ENCODE assay signal across 2 cellular contexts in the genomic region with DNA sequence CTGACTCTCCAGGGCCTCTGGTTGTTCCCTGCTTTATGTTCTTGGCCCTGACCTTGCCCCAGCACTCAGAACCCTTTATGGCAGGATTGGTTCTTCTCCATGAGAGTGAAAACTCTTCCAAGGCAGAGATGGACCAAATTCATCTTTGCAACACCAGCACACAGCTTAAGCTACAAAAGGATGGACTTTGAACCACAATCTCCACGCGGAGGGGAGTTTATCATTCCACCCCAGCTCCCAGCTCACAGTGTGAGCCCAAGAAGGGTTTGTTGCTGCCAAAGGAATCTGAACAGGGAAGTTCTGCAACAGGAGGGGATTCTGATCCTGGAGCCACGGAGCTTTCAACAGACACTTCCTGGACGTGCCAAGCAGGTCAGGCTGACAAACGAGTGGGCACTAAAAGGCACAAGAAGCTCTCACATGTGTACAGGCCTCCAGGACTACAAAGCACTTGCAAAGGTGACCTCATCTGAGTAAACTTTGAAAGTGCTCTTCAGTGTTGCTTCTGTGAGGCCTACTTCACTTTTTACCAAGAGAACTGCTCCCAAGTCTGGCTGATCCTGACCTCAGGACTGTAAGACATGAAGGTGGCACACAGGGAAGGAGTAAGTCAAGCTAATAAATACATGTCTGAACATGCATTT.
TF ChIP-seq lines count a peak whose summit lies in the region.

No MANE protein-coding gene starts in this region.

TF ChIP-seq in WTC11, 78 proteins besides CTCF, POLR2A, EP300 and RAD21:
- no peak for TF ChIP-seq OVOL2 (CRISPR knock-in tag; IDR thresholded peaks at IDR 0.05; ENCODE audit: borderline replicate concordance)
- no peak for TF ChIP-seq TEAD1 (CRISPR knock-in tag; IDR thresholded peaks at IDR 0.05)
- TF ChIP-seq GABPB1 (CRISPR knock-in tag; IDR thresholded peaks at IDR 0.05), result peak; percentile 44; the same call in 1 of the 2 replicates
- no peak for TF ChIP-seq ZNF138 (CRISPR knock-in tag; conservative IDR thresholded peaks at IDR 0.05)

TF ChIP-seq in HepG2, 621 proteins besides CTCF, POLR2A, EP300 and RAD21 (continues in another document):
- no peak for TF ChIP-seq ATF6 (CRISPR knock-in tag; conservative IDR thresholded peaks at IDR 0.05)
- peak; percentile 94 for TF ChIP-seq TGIF2 (CRISPR knock-in tag; IDR thresholded peaks at IDR 0.05)
- TF ChIP-seq ZFP37 (CRISPR knock-in tag; IDR thresholded peaks at IDR 0.05; ENCODE audit: borderline replicate concordance), result no peak; the same call in 1 of the 2 replicates
- TF ChIP-seq SOX13 (IDR thresholded peaks at IDR 0.05), result 0 out of 2 replicates have a peak, but pooled peaks have one; percentile 18
- peak in 1 of 2 experiments; percentile 83; a peak in 2 of 4 replicates for TF ChIP-seq SOX13 (CRISPR knock-in tag; conservative IDR thresholded peaks at IDR 0.05 in 1 of 2, IDR thresholded peaks at IDR 0.05 in 1 of 2)
- TF ChIP-seq, protein P1, sequence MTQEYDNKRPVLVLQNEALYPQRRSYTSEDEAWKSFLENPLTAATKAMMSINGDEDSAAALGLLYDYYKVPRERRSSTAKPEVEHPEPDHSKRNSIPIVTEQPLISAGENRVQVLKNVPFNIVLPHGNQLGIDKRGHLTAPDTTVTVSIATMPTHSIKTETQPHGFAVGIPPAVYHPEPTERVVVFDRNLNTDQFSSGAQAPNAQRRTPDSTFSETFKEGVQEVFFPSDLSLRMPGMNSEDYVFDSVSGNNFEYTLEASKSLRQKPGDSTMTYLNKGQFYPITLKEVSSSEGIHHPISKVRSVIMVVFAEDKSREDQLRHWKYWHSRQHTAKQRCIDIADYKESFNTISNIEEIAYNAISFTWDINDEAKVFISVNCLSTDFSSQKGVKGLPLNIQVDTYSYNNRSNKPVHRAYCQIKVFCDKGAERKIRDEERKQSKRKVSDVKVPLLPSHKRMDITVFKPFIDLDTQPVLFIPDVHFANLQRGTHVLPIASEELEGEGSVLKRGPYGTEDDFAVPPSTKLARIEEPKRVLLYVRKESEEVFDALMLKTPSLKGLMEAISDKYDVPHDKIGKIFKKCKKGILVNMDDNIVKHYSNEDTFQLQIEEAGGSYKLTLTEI (CRISPR knock-in tag; conservative IDR thresholded peaks at IDR 0.05), result no peak
- 0 out of 2 replicates have a peak, but pooled peaks have one; percentile 57 for TF ChIP-seq FOXK1 (CRISPR knock-in tag; IDR thresholded peaks at IDR 0.05; ENCODE audit: borderline replicate concordance, low read depth)
- TF ChIP-seq AKAP8 (CRISPR knock-in tag; IDR thresholded peaks at IDR 0.05), result no peak
- TF ChIP-seq ZNF619 (CRISPR knock-in tag; IDR thresholded peaks at IDR 0.05), result peak; percentile 96
- no peak for TF ChIP-seq MATR3 (CRISPR knock-in tag; IDR thresholded peaks at IDR 0.05)
- TF ChIP-seq ZNF143 (CRISPR knock-in tag; IDR thresholded peaks at IDR 0.05), result no peak
- TF ChIP-seq, protein P2, sequence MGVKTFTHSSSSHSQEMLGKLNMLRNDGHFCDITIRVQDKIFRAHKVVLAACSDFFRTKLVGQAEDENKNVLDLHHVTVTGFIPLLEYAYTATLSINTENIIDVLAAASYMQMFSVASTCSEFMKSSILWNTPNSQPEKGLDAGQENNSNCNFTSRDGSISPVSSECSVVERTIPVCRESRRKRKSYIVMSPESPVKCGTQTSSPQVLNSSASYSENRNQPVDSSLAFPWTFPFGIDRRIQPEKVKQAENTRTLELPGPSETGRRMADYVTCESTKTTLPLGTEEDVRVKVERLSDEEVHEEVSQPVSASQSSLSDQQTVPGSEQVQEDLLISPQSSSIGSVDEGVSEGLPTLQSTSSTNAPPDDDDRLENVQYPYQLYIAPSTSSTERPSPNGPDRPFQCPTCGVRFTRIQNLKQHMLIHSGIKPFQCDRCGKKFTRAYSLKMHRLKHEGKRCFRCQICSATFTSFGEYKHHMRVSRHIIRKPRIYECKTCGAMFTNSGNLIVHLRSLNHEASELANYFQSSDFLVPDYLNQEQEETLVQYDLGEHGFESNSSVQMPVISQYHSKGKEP (CRISPR knock-in tag; IDR thresholded peaks at IDR 0.05), result 0 out of 2 replicates have a peak, but pooled peaks have one; percentile 55
- TF ChIP-seq ZNF879 (CRISPR knock-in tag; IDR thresholded peaks at IDR 0.05), result no peak
- peak; percentile 81 for TF ChIP-seq ZNF782 (CRISPR knock-in tag; IDR thresholded peaks at IDR 0.05; ENCODE audit: borderline replicate concordance)
- no peak for TF ChIP-seq HNRNPK (IDR thresholded peaks at IDR 0.05; ENCODE audit: low read depth, low read length, poor library complexity, severe bottlenecking)
- no peak for TF ChIP-seq ZHX1 (CRISPR knock-in tag; IDR thresholded peaks at IDR 0.05; ENCODE audit: low read depth)
- TF ChIP-seq FIP1L1 (IDR thresholded peaks at IDR 0.05; ENCODE audit: borderline replicate concordance, insufficient read depth, low read depth, low read length), result no peak
- no peak; the same call in 1 of the 2 replicates for TF ChIP-seq ZNF337 (CRISPR knock-in tag; IDR thresholded peaks at IDR 0.05; ENCODE audit: borderline replicate concordance, low read depth)
- TF ChIP-seq, protein P3, sequence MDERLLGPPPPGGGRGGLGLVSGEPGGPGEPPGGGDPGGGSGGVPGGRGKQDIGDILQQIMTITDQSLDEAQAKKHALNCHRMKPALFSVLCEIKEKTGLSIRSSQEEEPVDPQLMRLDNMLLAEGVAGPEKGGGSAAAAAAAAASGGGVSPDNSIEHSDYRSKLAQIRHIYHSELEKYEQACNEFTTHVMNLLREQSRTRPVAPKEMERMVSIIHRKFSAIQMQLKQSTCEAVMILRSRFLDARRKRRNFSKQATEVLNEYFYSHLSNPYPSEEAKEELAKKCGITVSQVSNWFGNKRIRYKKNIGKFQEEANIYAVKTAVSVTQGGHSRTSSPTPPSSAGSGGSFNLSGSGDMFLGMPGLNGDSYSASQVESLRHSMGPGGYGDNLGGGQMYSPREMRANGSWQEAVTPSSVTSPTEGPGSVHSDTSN (CRISPR knock-in tag; IDR thresholded peaks at IDR 0.05), result 0 out of 2 replicates have a peak, but pooled peaks have one; percentile 23
- no peak for TF ChIP-seq ZNF296 (CRISPR knock-in tag; conservative IDR thresholded peaks at IDR 0.05)
- TF ChIP-seq NCOA2 (CRISPR knock-in tag; IDR thresholded peaks at IDR 0.05), result peak; percentile 73
- TF ChIP-seq, protein P4, sequence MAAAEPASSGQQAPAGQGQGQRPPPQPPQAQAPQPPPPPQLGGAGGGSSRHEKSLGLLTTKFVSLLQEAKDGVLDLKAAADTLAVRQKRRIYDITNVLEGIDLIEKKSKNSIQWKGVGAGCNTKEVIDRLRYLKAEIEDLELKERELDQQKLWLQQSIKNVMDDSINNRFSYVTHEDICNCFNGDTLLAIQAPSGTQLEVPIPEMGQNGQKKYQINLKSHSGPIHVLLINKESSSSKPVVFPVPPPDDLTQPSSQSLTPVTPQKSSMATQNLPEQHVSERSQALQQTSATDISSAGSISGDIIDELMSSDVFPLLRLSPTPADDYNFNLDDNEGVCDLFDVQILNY (CRISPR knock-in tag; conservative IDR thresholded peaks at IDR 0.05), result no peak
- peak; percentile 90 for TF ChIP-seq IKZF5 (CRISPR knock-in tag; IDR thresholded peaks at IDR 0.05)
- TF ChIP-seq ZSCAN12 (CRISPR knock-in tag; IDR thresholded peaks at IDR 0.05), result no peak
- TF ChIP-seq, protein P5, sequence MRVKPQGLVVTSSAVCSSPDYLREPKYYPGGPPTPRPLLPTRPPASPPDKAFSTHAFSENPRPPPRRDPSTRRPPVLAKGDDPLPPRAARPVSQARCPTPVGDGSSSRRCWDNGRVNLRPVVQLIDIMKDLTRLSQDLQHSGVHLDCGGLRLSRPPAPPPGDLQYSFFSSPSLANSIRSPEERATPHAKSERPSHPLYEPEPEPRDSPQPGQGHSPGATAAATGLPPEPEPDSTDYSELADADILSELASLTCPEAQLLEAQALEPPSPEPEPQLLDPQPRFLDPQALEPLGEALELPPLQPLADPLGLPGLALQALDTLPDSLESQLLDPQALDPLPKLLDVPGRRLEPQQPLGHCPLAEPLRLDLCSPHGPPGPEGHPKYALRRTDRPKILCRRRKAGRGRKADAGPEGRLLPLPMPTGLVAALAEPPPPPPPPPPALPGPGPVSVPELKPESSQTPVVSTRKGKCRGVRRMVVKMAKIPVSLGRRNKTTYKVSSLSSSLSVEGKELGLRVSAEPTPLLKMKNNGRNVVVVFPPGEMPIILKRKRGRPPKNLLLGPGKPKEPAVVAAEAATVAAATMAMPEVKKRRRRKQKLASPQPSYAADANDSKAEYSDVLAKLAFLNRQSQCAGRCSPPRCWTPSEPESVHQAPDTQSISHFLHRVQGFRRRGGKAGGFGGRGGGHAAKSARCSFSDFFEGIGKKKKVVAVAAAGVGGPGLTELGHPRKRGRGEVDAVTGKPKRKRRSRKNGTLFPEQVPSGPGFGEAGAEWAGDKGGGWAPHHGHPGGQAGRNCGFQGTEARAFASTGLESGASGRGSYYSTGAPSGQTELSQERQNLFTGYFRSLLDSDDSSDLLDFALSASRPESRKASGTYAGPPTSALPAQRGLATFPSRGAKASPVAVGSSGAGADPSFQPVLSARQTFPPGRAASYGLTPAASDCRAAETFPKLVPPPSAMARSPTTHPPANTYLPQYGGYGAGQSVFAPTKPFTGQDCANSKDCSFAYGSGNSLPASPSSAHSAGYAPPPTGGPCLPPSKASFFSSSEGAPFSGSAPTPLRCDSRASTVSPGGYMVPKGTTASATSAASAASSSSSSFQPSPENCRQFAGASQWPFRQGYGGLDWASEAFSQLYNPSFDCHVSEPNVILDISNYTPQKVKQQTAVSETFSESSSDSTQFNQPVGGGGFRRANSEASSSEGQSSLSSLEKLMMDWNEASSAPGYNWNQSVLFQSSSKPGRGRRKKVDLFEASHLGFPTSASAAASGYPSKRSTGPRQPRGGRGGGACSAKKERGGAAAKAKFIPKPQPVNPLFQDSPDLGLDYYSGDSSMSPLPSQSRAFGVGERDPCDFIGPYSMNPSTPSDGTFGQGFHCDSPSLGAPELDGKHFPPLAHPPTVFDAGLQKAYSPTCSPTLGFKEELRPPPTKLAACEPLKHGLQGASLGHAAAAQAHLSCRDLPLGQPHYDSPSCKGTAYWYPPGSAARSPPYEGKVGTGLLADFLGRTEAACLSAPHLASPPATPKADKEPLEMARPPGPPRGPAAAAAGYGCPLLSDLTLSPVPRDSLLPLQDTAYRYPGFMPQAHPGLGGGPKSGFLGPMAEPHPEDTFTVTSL (CRISPR knock-in tag; IDR thresholded peaks at IDR 0.05; ENCODE audit: borderline replicate concordance), result peak; percentile 79; the same call in 1 of the 2 replicates
- TF ChIP-seq, protein P6, sequence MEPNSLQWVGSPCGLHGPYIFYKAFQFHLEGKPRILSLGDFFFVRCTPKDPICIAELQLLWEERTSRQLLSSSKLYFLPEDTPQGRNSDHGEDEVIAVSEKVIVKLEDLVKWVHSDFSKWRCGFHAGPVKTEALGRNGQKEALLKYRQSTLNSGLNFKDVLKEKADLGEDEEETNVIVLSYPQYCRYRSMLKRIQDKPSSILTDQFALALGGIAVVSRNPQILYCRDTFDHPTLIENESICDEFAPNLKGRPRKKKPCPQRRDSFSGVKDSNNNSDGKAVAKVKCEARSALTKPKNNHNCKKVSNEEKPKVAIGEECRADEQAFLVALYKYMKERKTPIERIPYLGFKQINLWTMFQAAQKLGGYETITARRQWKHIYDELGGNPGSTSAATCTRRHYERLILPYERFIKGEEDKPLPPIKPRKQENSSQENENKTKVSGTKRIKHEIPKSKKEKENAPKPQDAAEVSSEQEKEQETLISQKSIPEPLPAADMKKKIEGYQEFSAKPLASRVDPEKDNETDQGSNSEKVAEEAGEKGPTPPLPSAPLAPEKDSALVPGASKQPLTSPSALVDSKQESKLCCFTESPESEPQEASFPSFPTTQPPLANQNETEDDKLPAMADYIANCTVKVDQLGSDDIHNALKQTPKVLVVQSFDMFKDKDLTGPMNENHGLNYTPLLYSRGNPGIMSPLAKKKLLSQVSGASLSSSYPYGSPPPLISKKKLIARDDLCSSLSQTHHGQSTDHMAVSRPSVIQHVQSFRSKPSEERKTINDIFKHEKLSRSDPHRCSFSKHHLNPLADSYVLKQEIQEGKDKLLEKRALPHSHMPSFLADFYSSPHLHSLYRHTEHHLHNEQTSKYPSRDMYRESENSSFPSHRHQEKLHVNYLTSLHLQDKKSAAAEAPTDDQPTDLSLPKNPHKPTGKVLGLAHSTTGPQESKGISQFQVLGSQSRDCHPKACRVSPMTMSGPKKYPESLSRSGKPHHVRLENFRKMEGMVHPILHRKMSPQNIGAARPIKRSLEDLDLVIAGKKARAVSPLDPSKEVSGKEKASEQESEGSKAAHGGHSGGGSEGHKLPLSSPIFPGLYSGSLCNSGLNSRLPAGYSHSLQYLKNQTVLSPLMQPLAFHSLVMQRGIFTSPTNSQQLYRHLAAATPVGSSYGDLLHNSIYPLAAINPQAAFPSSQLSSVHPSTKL (CRISPR knock-in tag; IDR thresholded peaks at IDR 0.05), result peak; percentile 90
